34 cellular contexts compared by ENCODE assay signal in genomic region chr13:66680031-66680430, GRCh38.
"Had no signal": no experiment of that assay in that cellular context is flagged by ENCODE, and none has a peak within 500 bp of the region (broad histone marks: within the 10 kb centered on the region; RNA-seq: fewer than 3 reads in every experiment).

No MANE protein-coding gene starts in this region.

- DNase-seq: Karpas-422, Kasumi-1, MG63, MM.1S, MV-4-11, NCI-H1048, NCI-H1092, NCI-H1092 treated with DMSO at 0.1 percent for 48 hours, NCI-H1105, NCI-H1105 treated with DMSO at 0.1 percent for 48 hours, NCI-H1417, NCI-H1417 treated with DMSO at 0.1 percent for 48 hours, NCI-H1436, NCI-H1436 treated with DMSO at 0.1 percent for 48 hours, NCI-H146, NCI-H1694, NCI-H1694 treated with DMSO at 0.1 percent for 48 hours, NCI-H187, NCI-H187 treated with DMSO at 0.1 percent for 48 hours, NCI-H1930, NCI-H2029, NCI-H2029 treated with DMSO at 0.1 percent for 48 hours, NCI-H2081, NCI-H2081 treated with DMSO at 0.1 percent for 48 hours, NCI-H2107, NCI-H2171, NCI-H2171 treated with DMSO at 0.1 percent for 48 hours, NCI-H2227 treated with DMSO at 0.1 percent for 48 hours, NCI-H226, NCI-H345, NCI-H446, NCI-H446 treated with DMSO at 0.1 percent for 48 hours, NCI-H510A had no signal

- H3K9ac ChIP-seq: KMS-11 had no signal

- H3K27me3 ChIP-seq: MG63 had no signal

- H3K4me2 ChIP-seq: KMS-11 had no signal

- H3K4me3 ChIP-seq: MG63 had no signal

- H3K36me3 ChIP-seq: MG63 had no signal

- H3K27ac ChIP-seq: KMS-11 had no signal
